In the genomic region with DNA sequence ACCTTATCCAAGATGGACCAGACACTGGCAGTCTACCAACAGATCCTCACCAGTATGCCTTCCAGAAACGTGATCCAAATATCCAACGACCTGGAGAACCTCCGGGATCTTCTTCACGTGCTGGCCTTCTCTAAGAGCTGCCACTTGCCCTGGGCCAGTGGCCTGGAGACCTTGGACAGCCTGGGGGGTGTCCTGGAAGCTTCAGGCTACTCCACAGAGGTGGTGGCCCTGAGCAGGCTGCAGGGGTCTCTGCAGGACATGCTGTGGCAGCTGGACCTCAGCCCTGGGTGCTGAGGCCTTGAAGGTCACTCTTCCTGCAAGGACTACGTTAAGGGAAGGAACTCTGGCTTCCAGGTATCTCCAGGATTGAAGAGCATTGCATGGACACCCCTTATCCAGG, we compare ENCODE assay signal across 1 cellular context.
TF ChIP-seq lines count a peak whose summit lies in the region.

No MANE protein-coding gene starts in this region.

TF ChIP-seq in IMR-90, 13 proteins besides CTCF, POLR2A, EP300 and RAD21 (continued from another document):
- no peak for TF ChIP-seq NFE2L2 (IDR thresholded peaks at IDR 0.05; ENCODE audit: low read depth, low read length)
- no peak for TF ChIP-seq MAZ (IDR thresholded peaks at IDR 0.05; ENCODE audit: borderline replicate concordance, low read depth, low read length)
